9 cellular contexts compared by ENCODE assay signal in genomic region chr1:246506440-246506784, GRCh38. TPM values are rescaled to one million over a fixed set of nuclear protein-coding genes. Genes with fewer than 3 reads are reported as not detected.
DNase-seq lines count a peak whose midpoint lies in the region; ATAC-seq, FAIRE-seq and TF ChIP-seq lines count a peak whose summit lies in the region.
"Had no signal": no experiment of that assay in that cellular context is flagged by ENCODE, and none has a peak within 500 bp of the region (broad histone marks: within the 10 kb centered on the region; RNA-seq: fewer than 3 reads in every experiment).

No MANE protein-coding gene starts in this region.

- DNase-seq in A673 (ENCODE audit: low spot score) (no peak), GM12878 (ENCODE audit: low read depth, low spot score) (no peak), HepG2 (ENCODE audit: low spot score) (no peak), suprapubic skin (ENCODE audit: low spot score in 2 of 2) (no peak), A172 (ENCODE audit: low spot score) (no peak), GOT3 (lab: John Stamatoyannopoulos, UW) (no peak)

- SMC1A ChIA-PET in GM12878 (lab: Charles Lee; ENCODE audit: uncharacterized antibody, unreplicated experiment), result interaction anchor here (1.1 to 1.4 kb wide), 3 partner anchors 9 to 20 kb away, joined by 3 to 8 read pairs (median 4); no protein-coding TSS in a partner anchor

- no peaks in the 10 kb centered on the region for H3K9me3 ChIP-seq in A673 (ENCODE audit: low read depth, low read length, poor library complexity, severe bottlenecking)
- H3K9me3 ChIP-seq in HUES48 (ENCODE audit: control insufficient read depth, insufficient read depth, low read length), result no peaks in the 10 kb centered on the region
- no peaks in the 10 kb centered on the region for H3K9me3 ChIP-seq in GM12878 (replicated peaks; ENCODE audit: control insufficient read depth, insufficient read depth, low read length)
- no peaks in the 10 kb centered on the region for H3K9me3 ChIP-seq in HepG2 (ENCODE audit: low read length)
- no peaks in the 10 kb centered on the region for H3K9me3 ChIP-seq in suprapubic skin

- H4K20me1 ChIP-seq in GM12878 (ENCODE audit: control insufficient read depth, insufficient read depth), result no peaks in the 10 kb centered on the region
- H4K20me1 ChIP-seq in HepG2 (ENCODE audit: insufficient read depth, low read length), result no peaks in the 10 kb centered on the region

- peak overlapping the region; percentile 99 for H2AFZ ChIP-seq in GM12878 (ENCODE audit: control insufficient read depth, low read depth, low read length)
- no peak overlapping the region for H2AFZ ChIP-seq in HepG2 (ENCODE audit: low read length)

- POLR2A ChIA-PET in A673 (lab: Charles Lee; ENCODE audit: low non-redundant PET), result no interaction called here
- POLR2A ChIA-PET in GM12878 (lab: Charles Lee), result interaction anchor here (0.5 to 2.4 kb wide), 3 partner anchors 9 to 59 kb away, joined by 3 to 7 read pairs (median 6); partner anchors contain the start of genes CNST and TFB2M
- POLR2A ChIA-PET in HepG2 (lab: Yijun Ruan, JAX), result interaction anchor here (1.0 kb wide), 1 partner anchor 33 kb away, joined by 5 read pairs; no protein-coding TSS in a partner anchor

- no peaks in the 10 kb centered on the region for H3K36me3 ChIP-seq in A673 (ENCODE audit: insufficient read depth, low read length, poor library complexity, severe bottlenecking)
- H3K36me3 ChIP-seq in HUES48 (ENCODE audit: control insufficient read depth, insufficient read depth, low read length), result no peaks in the 10 kb centered on the region
- H3K36me3 ChIP-seq in GM12878 (ENCODE audit: control insufficient read depth in 2 of 2, insufficient read depth in 2 of 2, low read length in 1 of 2), result no peaks in the 10 kb centered on the region; a peak in 1 of 4 replicates
- no peaks in the 10 kb centered on the region for H3K36me3 ChIP-seq in HepG2 (replicated peaks in 1 of 2; ENCODE audit: control insufficient read depth in 1 of 2, insufficient read depth in 2 of 2, low read length in 2 of 2)
- no peaks in the 10 kb centered on the region for H3K36me3 ChIP-seq in suprapubic skin

- peak overlapping the region; percentile 100 for H3K4me2 ChIP-seq in GM12878 (ENCODE audit: control insufficient read depth, insufficient read depth)
- peak overlapping the region; percentile 98 for H3K4me2 ChIP-seq in HepG2 (ENCODE audit: low read depth, low read length)

- WGBS in GM12878 (ENCODE audit: insufficient coverage, insufficient replicate concordance, low lambda C conversion rate, missing lambda C conversion rate), result under 1% methylated on average over 12 of the region's 12 CpGs
- WGBS in HepG2 (ENCODE audit: low lambda C conversion rate), result 5% methylated on average over 12 of the region's 12 CpGs
- 2% methylated on average over 10 of the region's 12 CpGs for WGBS in suprapubic skin

- in situ Hi-C loops in GM12878 (cut with MboI) (no loop called here), HepG2 (cut with HindIII; ENCODE audit: extremely low pct_ligation_motif_present, low pct_unique_long_range_greater_than_20kb) (no loop called here)

- no peak for FAIRE-seq in GM12878 (lab: Jason Lieb, UNC)
- no peak for FAIRE-seq in HepG2 (lab: Jason Lieb, UNC)

- RAD21 ChIA-PET in GM12878 (lab: Charles Lee; ENCODE audit: unreplicated experiment), result interaction anchor here (1.1 to 1.5 kb wide), 2 partner anchors 8 to 292 kb away, joined by 3 to 9 read pairs; no protein-coding TSS in a partner anchor

- intact Hi-C loops in A673 (cut with micrococcal nuclease; ENCODE audit: unreplicated experiment) (no loop called here), GM12878 (cut with micrococcal nuclease; ENCODE audit: unreplicated experiment) (loop anchor here (2.0 kb wide), 1 partner anchor 60 kb away; the partner anchor contains the start of genes CNST and TFB2M), HepG2 (cut with micrococcal nuclease; ENCODE audit: unreplicated experiment) (loop anchor here (5.0 kb wide), 1 partner anchor 191 kb away; no protein-coding TSS in a partner anchor)

- H3K4me1 ChIP-seq in A673 (ENCODE audit: insufficient read depth, low read length, poor library complexity, severe bottlenecking) (no peaks in the 10 kb centered on the region), HUES48 (ENCODE audit: control insufficient read depth, insufficient read depth, low read length) (no peaks in the 10 kb centered on the region; the same call in 1 of the 2 replicates), GM12878 (ENCODE audit: control insufficient read depth, insufficient read depth, low read length) (peaks cover 4% of the 10 kb centered on the region; the same call in 1 of the 2 replicates), HepG2 (ENCODE audit: insufficient read depth, low read length) (peaks cover 35% of the 10 kb centered on the region), suprapubic skin (peaks cover 17% of the 10 kb centered on the region)

- no peak for TF ChIP-seq EP300 in GM12878 (IDR thresholded peaks at IDR 0.05; ENCODE audit: borderline replicate concordance in 1 of 2, control insufficient read depth in 1 of 2, low read depth in 2 of 2, low read length in 2 of 2)
- TF ChIP-seq EP300 in HepG2 (IDR thresholded peaks at IDR 0.05; ENCODE audit: low read depth in 2 of 2, low read length in 2 of 2), result no peak
- TF ChIP-seq EP300 in HepG2 (CRISPR knock-in tag; IDR thresholded peaks at IDR 0.05; ENCODE audit: borderline replicate concordance), result no peak
- no peak for TF ChIP-seq EP300 in suprapubic skin (IDR thresholded peaks at IDR 0.05)

- H3K4me3 ChIP-seq in A673 (ENCODE audit: low read depth, low read length, poor library complexity, severe bottlenecking) (peak overlapping the region; percentile 87), HUES48 (ENCODE audit: low read depth, low read length) (peak overlapping the region; percentile 89), GM12878 (peak overlapping the region; percentile 66), HepG2 (replicated peaks in 1 of 3; ENCODE audit: insufficient read depth in 1 of 3, low read depth in 2 of 3, low read length in 3 of 3) (peak overlapping the region; percentile 83 to 91 (median 88)), suprapubic skin (peak overlapping the region; percentile 94)

- no peak for TF ChIP-seq POLR2A in GM12878 (IDR thresholded peaks at IDR 0.05; ENCODE audit: low read depth, low read length)
- no peak for TF ChIP-seq POLR2A in HepG2 (IDR thresholded peaks at IDR 0.05; ENCODE audit: insufficient read depth in 1 of 2, low read depth in 2 of 2, low read length in 2 of 2)
- no peak for TF ChIP-seq POLR2A in suprapubic skin (IDR thresholded peaks at IDR 0.05)

- H3K27me3 ChIP-seq in A673 (replicated peaks; ENCODE audit: insufficient read depth, low read depth, low read length, poor library complexity), result no peaks in the 10 kb centered on the region
- H3K27me3 ChIP-seq in HUES48 (ENCODE audit: control insufficient read depth, insufficient read depth, low read length), result no peaks in the 10 kb centered on the region
- no peaks in the 10 kb centered on the region for H3K27me3 ChIP-seq in GM12878 (replicated peaks in 1 of 2; ENCODE audit: control insufficient read depth in 2 of 2, insufficient read depth in 2 of 2, low read length in 1 of 2)
- no peaks in the 10 kb centered on the region for H3K27me3 ChIP-seq in HepG2 (ENCODE audit: control insufficient read depth in 1 of 2, insufficient read depth in 2 of 2, low read length in 2 of 2)
- no peaks in the 10 kb centered on the region for H3K27me3 ChIP-seq in suprapubic skin

- H3K79me2 ChIP-seq in GM12878 (ENCODE audit: control insufficient read depth, insufficient read depth, low read length), result peaks cover 9% of the 10 kb centered on the region
- peaks cover 7% of the 10 kb centered on the region for H3K79me2 ChIP-seq in HepG2 (ENCODE audit: insufficient read depth, low read length)

- ATAC-seq in GM19455 (IDR thresholded peaks at IDR 0.05; ENCODE audit: unreplicated experiment), result peak; percentile 12
- peak; percentile 51 for ATAC-seq in GM12878
- peak; percentile 36 for ATAC-seq in HepG2

- peak overlapping the region; percentile 43 for H3K27ac ChIP-seq in A673 (ENCODE audit: low read depth, low read length, poor library complexity, severe bottlenecking)
- H3K27ac ChIP-seq in HUES48 (ENCODE audit: low read depth, low read length), result no peak overlapping the region
- H3K27ac ChIP-seq in GM12878 (ENCODE audit: control insufficient read depth, insufficient read depth), result peak overlapping the region; percentile 18; the same call in 1 of the 2 replicates
- no peak overlapping the region for H3K27ac ChIP-seq in HepG2 (ENCODE audit: extremely low read length, insufficient read depth, low read length)
- H3K27ac ChIP-seq in suprapubic skin, result no peak overlapping the region
- H3K27ac ChIP-seq: epithelial cell of prostate had no signal

- BruUV-seq in A673 (replicated peaks; lab: Mats Ljungman, UMichigan) (no TSS peak), GM12878 (replicated peaks; lab: Mats Ljungman, UMichigan) (no TSS peak), HepG2 (replicated peaks; lab: Mats Ljungman, UMichigan) (no TSS peak)

- H3K9ac ChIP-seq in HUES48 (ENCODE audit: low read depth, low read length), result 0 out of 2 replicates have a peak overlapping the region, but pooled peaks have one; percentile 10
- peak overlapping the region; percentile 64 for H3K9ac ChIP-seq in GM12878 (ENCODE audit: control insufficient read depth, insufficient read depth, low read length)
- H3K9ac ChIP-seq in HepG2 (ENCODE audit: insufficient read depth, low read depth, low read length), result peak overlapping the region; percentile 63

- CTCF ChIA-PET in A673 (lab: Charles Lee), result no interaction called here
- CTCF ChIA-PET in GM12878 (lab: Yijun Ruan, JAX), result interaction anchor here (0.6 to 1.5 kb wide), 7 partner anchors 9 to 486 kb away, joined by 3 to 10 read pairs (median 4); no protein-coding TSS in a partner anchor
- CTCF ChIA-PET in HepG2 (lab: Yijun Ruan, JAX; ENCODE audit: low intra/inter-chr PET ratio, low total read pairs), result no interaction called here

- TF ChIP-seq RAD21 in GM12878 (IDR thresholded peaks at IDR 0.05; ENCODE audit: insufficient read depth, low read depth, low read length) (no peak), HepG2 (CRISPR knock-in tag; IDR thresholded peaks at IDR 0.05) (no peak)

- TF ChIP-seq CTCF in A673 (conservative IDR thresholded peaks at IDR 0.05; ENCODE audit: low read depth, low read length), result no peak
- no peak for TF ChIP-seq CTCF in GM12878 (IDR thresholded peaks at IDR 0.05 in 2 of 3, conservative IDR thresholded peaks at IDR 0.05 in 1 of 3; ENCODE audit: control insufficient read depth in 2 of 3, extremely low read depth in 1 of 3, insufficient read depth in 1 of 3, low read depth in 3 of 3, low read length in 3 of 3)
- no peak for TF ChIP-seq CTCF in HepG2 (CRISPR knock-in tag; IDR thresholded peaks at IDR 0.05)
- no peak for TF ChIP-seq CTCF in suprapubic skin (IDR thresholded peaks at IDR 0.05)

RNA-seq across cellular contexts. Expression of gene SMYD3, which starts 0.7 kb away (rescaled TPM):
- total RNA-seq in A673 (2021) (29.0 and 40.8 TPM in 2 replicates), GM12878 (2014; rRNA removed) (28.1 and 28.8 TPM in 2 replicates), GM12878 (2014; rRNA removed; fragmentation: Illumina TruSeq; extraction: Trizol) (20.8 and 23.6 TPM in 2 replicates), GM12878 (2021) (21.3 and 24.5 TPM in 2 replicates), HepG2 (2016; rRNA removed; fragmentation: Illumina TruSeq; extraction: Trizol) (27.7 and 32.9 TPM in 2 replicates), suprapubic skin (10 to 100 TPM; 14.5 to 33.6 (median 18.9) TPM)
- total RNA-seq in GM12878 (2013; cell fraction: nucleolus; rRNA removed), result 116 and 124 TPM in 2 replicates
- 15.0 TPM for polyA plus RNA-seq in GM12878 (2011; ENCODE audit: low read depth)
- polyA plus RNA-seq in GM12878 (2011; rRNA removed) (54.0 and 60.6 TPM in 2 replicates), GM12878 (2014; fragmentation: Illumina TruSeq; extraction: Trizol) (18.3 and 28.6 TPM in 2 replicates), GM12878 (2014; fragmentation: Nextera tagmentation; extraction: Ambion mirVana) (10 to 100 TPM; 18.8 to 24.4 TPM), GM12878 (2014; rRNA removed) (22.4 and 25.2 TPM in 2 replicates), GM12878 (2016; fragmentation: Nextera tagmentation; extraction: Ambion mirVana) (10 to 100 TPM; 29.4 to 31.0 TPM), HepG2 (2011; rRNA removed) (29.2 and 35.8 TPM in 2 replicates)
- 28.5 and 29.1 TPM in 2 replicates for polyA plus RNA-seq in GM12878 (2011; cell fraction: cytosol; rRNA removed)
- polyA plus RNA-seq in GM12878 (2011; cell fraction: nucleus; rRNA removed), result 22.1 and 23.3 TPM in 2 replicates
- polyA plus RNA-seq in GM12878 (2012), result 19.8 and 22.6 TPM in 2 replicates
- polyA minus RNA-seq in GM12878 (2011; rRNA and poly(A)+ RNA removed), result 44.3 and 44.4 TPM in 2 replicates
- polyA minus RNA-seq in GM12878 (2011; cell fraction: cytosol; rRNA and poly(A)+ RNA removed), result 10.4 and 13.8 TPM in 2 replicates
- 36.3 and 63.3 TPM in 2 replicates for polyA minus RNA-seq in GM12878 (2011; cell fraction: nucleus; rRNA and poly(A)+ RNA removed)
- 54.0 and 56.1 TPM in 2 replicates for total RNA-seq in HepG2 (2016; cell fraction: cytosol; rRNA removed; fragmentation: Illumina TruSeq; extraction: Trizol; ENCODE audit: low read depth)
- 24.8 and 37.8 TPM in 2 replicates for total RNA-seq in HepG2 (2016; cell fraction: insoluble cytoplasmic fraction; rRNA removed; fragmentation: Illumina TruSeq; extraction: Trizol)
- 35.4 and 37.3 TPM in 2 replicates for total RNA-seq in HepG2 (2016; cell fraction: membrane; rRNA removed; fragmentation: Illumina TruSeq; extraction: Trizol)
- total RNA-seq in HepG2 (2016; cell fraction: nucleus; rRNA removed; fragmentation: Illumina TruSeq; extraction: Trizol), result 28.7 and 30.4 TPM in 2 replicates
- 19.7 and 23.0 TPM in 2 replicates for polyA plus RNA-seq in HepG2 (2011; cell fraction: cytosol; rRNA removed)
- 10.9 and 13.1 TPM in 2 replicates for polyA plus RNA-seq in HepG2 (2011; cell fraction: nucleus; rRNA removed)
- polyA plus RNA-seq in HepG2 (2012), result 44.3 and 60.7 TPM in 2 replicates
- polyA plus RNA-seq in HepG2 (2016; cell fraction: cytosol; fragmentation: Illumina TruSeq; extraction: Trizol; ENCODE audit: low read depth), result 30.9 and 35.7 TPM in 2 replicates
- 37.3 and 37.7 TPM in 2 replicates for polyA plus RNA-seq in HepG2 (2016; cell fraction: insoluble cytoplasmic fraction; fragmentation: Illumina TruSeq; extraction: Trizol; ENCODE audit: low read depth)
- 25.1 and 29.0 TPM in 2 replicates for polyA plus RNA-seq in HepG2 (2016; cell fraction: membrane; fragmentation: Illumina TruSeq; extraction: Trizol; ENCODE audit: low read depth)
- polyA plus RNA-seq in HepG2 (2016; cell fraction: nucleus; fragmentation: Illumina TruSeq; extraction: Trizol; ENCODE audit: insufficient read depth, low read depth), result 17.8 and 20.2 TPM in 2 replicates
- 37.6 and 43.7 TPM in 2 replicates for polyA minus RNA-seq in HepG2 (2011; rRNA and poly(A)+ RNA removed; ENCODE audit: low replicate concordance)
- polyA minus RNA-seq in HepG2 (2011; cell fraction: cytosol; rRNA and poly(A)+ RNA removed), result 11.4 and 12.4 TPM in 2 replicates
- polyA minus RNA-seq in HepG2 (2011; cell fraction: nucleus; rRNA and poly(A)+ RNA removed), result 59.6 and 65.0 TPM in 2 replicates
- total RNA-seq in A172 (2014; rRNA removed; shearing (Covaris generic)), result 31.7 and 44.5 TPM in 2 replicates

RNA-seq across cellular contexts. Expression of gene TFB2M, which starts 59.6 kb away (rescaled TPM):
- 18.0 and 21.1 TPM in 2 replicates for total RNA-seq in A673 (2021)
- total RNA-seq in GM12878 (2013; cell fraction: nucleolus; rRNA removed), result 13.2 and 16.6 TPM in 2 replicates
- total RNA-seq in GM12878 (2014; rRNA removed), result 25.8 and 26.6 TPM in 2 replicates
- total RNA-seq in GM12878 (2014; rRNA removed; fragmentation: Illumina TruSeq; extraction: Trizol), result 23.0 and 26.8 TPM in 2 replicates
- total RNA-seq in GM12878 (2021), result 23.3 and 25.2 TPM in 2 replicates
- polyA plus RNA-seq in GM12878 (2011; ENCODE audit: low read depth), result 11.9 TPM
- 36.8 and 53.4 TPM in 2 replicates for polyA plus RNA-seq in GM12878 (2011; rRNA removed)
- polyA plus RNA-seq in GM12878 (2011; cell fraction: cytosol; rRNA removed), result 13.9 and 15.7 TPM in 2 replicates
- 13.6 and 17.9 TPM in 2 replicates for polyA plus RNA-seq in GM12878 (2011; cell fraction: nucleus; rRNA removed)
- 16.4 and 21.3 TPM in 2 replicates for polyA plus RNA-seq in GM12878 (2012)
- polyA plus RNA-seq in GM12878 (2014; fragmentation: Illumina TruSeq; extraction: Trizol), result 26.4 and 30.2 TPM in 2 replicates
- polyA plus RNA-seq in GM12878 (2014; fragmentation: Nextera tagmentation; extraction: Ambion mirVana), result 10 to 100 TPM; 47.2 to 66.0 TPM
- polyA plus RNA-seq in GM12878 (2014; rRNA removed), result 28.1 and 35.3 TPM in 2 replicates
- 10 to 100 TPM; 52.2 to 52.5 TPM for polyA plus RNA-seq in GM12878 (2016; fragmentation: Nextera tagmentation; extraction: Ambion mirVana)
- polyA minus RNA-seq in GM12878 (2011; rRNA and poly(A)+ RNA removed), result 6.0 and 7.9 TPM in 2 replicates
- polyA minus RNA-seq in GM12878 (2011; cell fraction: cytosol; rRNA and poly(A)+ RNA removed), result 4.1 and 4.5 TPM in 2 replicates
- polyA minus RNA-seq in GM12878 (2011; cell fraction: nucleus; rRNA and poly(A)+ RNA removed), result 9.2 and 11.4 TPM in 2 replicates
- total RNA-seq in HepG2 (2016; rRNA removed; fragmentation: Illumina TruSeq; extraction: Trizol), result 31.4 and 45.9 TPM in 2 replicates
- total RNA-seq in HepG2 (2016; cell fraction: cytosol; rRNA removed; fragmentation: Illumina TruSeq; extraction: Trizol; ENCODE audit: low read depth), result 8.9 and 9.8 TPM in 2 replicates
- 32.2 and 43.1 TPM in 2 replicates for total RNA-seq in HepG2 (2016; cell fraction: insoluble cytoplasmic fraction; rRNA removed; fragmentation: Illumina TruSeq; extraction: Trizol)
- 9.8 and 12.0 TPM in 2 replicates for total RNA-seq in HepG2 (2016; cell fraction: membrane; rRNA removed; fragmentation: Illumina TruSeq; extraction: Trizol)
- 17.5 and 20.5 TPM in 2 replicates for total RNA-seq in HepG2 (2016; cell fraction: nucleus; rRNA removed; fragmentation: Illumina TruSeq; extraction: Trizol)
- 12.0 and 15.7 TPM in 2 replicates for polyA plus RNA-seq in HepG2 (2011; rRNA removed)
- polyA plus RNA-seq in HepG2 (2011; cell fraction: cytosol; rRNA removed), result 7.1 and 10.0 TPM in 2 replicates
- polyA plus RNA-seq in HepG2 (2011; cell fraction: nucleus; rRNA removed), result 5.1 and 5.6 TPM in 2 replicates
- polyA plus RNA-seq in HepG2 (2012), result 15.8 and 18.7 TPM in 2 replicates
- polyA plus RNA-seq in HepG2 (2016; cell fraction: cytosol; fragmentation: Illumina TruSeq; extraction: Trizol; ENCODE audit: low read depth), result 3.6 and 3.8 TPM in 2 replicates
- 39.9 and 41.4 TPM in 2 replicates for polyA plus RNA-seq in HepG2 (2016; cell fraction: insoluble cytoplasmic fraction; fragmentation: Illumina TruSeq; extraction: Trizol; ENCODE audit: low read depth)
- 6.0 and 6.8 TPM in 2 replicates for polyA plus RNA-seq in HepG2 (2016; cell fraction: membrane; fragmentation: Illumina TruSeq; extraction: Trizol; ENCODE audit: low read depth)
- 21.1 and 23.0 TPM in 2 replicates for polyA plus RNA-seq in HepG2 (2016; cell fraction: nucleus; fragmentation: Illumina TruSeq; extraction: Trizol; ENCODE audit: insufficient read depth, low read depth)
- polyA minus RNA-seq in HepG2 (2011; rRNA and poly(A)+ RNA removed; ENCODE audit: low replicate concordance), result 4.7 and 9.6 TPM in 2 replicates
- 5.7 and 6.9 TPM in 2 replicates for polyA minus RNA-seq in HepG2 (2011; cell fraction: cytosol; rRNA and poly(A)+ RNA removed)
- 13.8 and 14.8 TPM in 2 replicates for polyA minus RNA-seq in HepG2 (2011; cell fraction: nucleus; rRNA and poly(A)+ RNA removed)
- 10 to 100 TPM in 3 of 4 donors, 1 to 10 TPM in 1; 9.9 to 15.0 (median 12.1) TPM for total RNA-seq in suprapubic skin
- 37.8 and 40.1 TPM in 2 replicates for total RNA-seq in A172 (2014; rRNA removed; shearing (Covaris generic))

RNA-seq across cellular contexts. Expression of gene CNST, which starts 59.8 kb away (rescaled TPM):
- total RNA-seq in A673 (2021) (21.0 and 25.0 TPM in 2 replicates), GM12878 (2014; rRNA removed) (10.6 and 12.0 TPM in 2 replicates), GM12878 (2014; rRNA removed; fragmentation: Illumina TruSeq; extraction: Trizol) (13.2 and 13.4 TPM in 2 replicates), GM12878 (2021) (15.6 and 18.8 TPM in 2 replicates), HepG2 (2016; rRNA removed; fragmentation: Illumina TruSeq; extraction: Trizol) (12.4 and 15.7 TPM in 2 replicates), suprapubic skin (10 to 100 TPM; 20.2 to 26.2 (median 24.3) TPM)
- total RNA-seq in GM12878 (2013; cell fraction: nucleolus; rRNA removed), result 56.0 and 62.4 TPM in 2 replicates
- polyA plus RNA-seq in GM12878 (2011; ENCODE audit: low read depth), result 4.4 TPM
- polyA plus RNA-seq in GM12878 (2011; rRNA removed) (12.5 and 15.4 TPM in 2 replicates), GM12878 (2014; fragmentation: Illumina TruSeq; extraction: Trizol) (12.1 and 15.8 TPM in 2 replicates), GM12878 (2014; fragmentation: Nextera tagmentation; extraction: Ambion mirVana) (1 to 10 TPM; 4.8 to 4.9 TPM), GM12878 (2014; rRNA removed) (8.9 and 9.4 TPM in 2 replicates), GM12878 (2016; fragmentation: Nextera tagmentation; extraction: Ambion mirVana) (10 to 100 TPM; 14.9 to 16.2 TPM), HepG2 (2011; rRNA removed) (6.3 and 6.4 TPM in 2 replicates)
- 6.3 and 7.4 TPM in 2 replicates for polyA plus RNA-seq in GM12878 (2011; cell fraction: cytosol; rRNA removed)
- polyA plus RNA-seq in GM12878 (2011; cell fraction: nucleus; rRNA removed), result 9.5 and 10.1 TPM in 2 replicates
- 7.1 and 9.0 TPM in 2 replicates for polyA plus RNA-seq in GM12878 (2012)
- polyA minus RNA-seq in GM12878 (2011; rRNA and poly(A)+ RNA removed), result 18.1 and 43.2 TPM in 2 replicates
- polyA minus RNA-seq in GM12878 (2011; cell fraction: cytosol; rRNA and poly(A)+ RNA removed), result 6.5 and 9.2 TPM in 2 replicates
- 15.2 and 21.5 TPM in 2 replicates for polyA minus RNA-seq in GM12878 (2011; cell fraction: nucleus; rRNA and poly(A)+ RNA removed)
- 8.5 and 9.1 TPM in 2 replicates for total RNA-seq in HepG2 (2016; cell fraction: cytosol; rRNA removed; fragmentation: Illumina TruSeq; extraction: Trizol; ENCODE audit: low read depth)
- total RNA-seq in HepG2 (2016; cell fraction: insoluble cytoplasmic fraction; rRNA removed; fragmentation: Illumina TruSeq; extraction: Trizol), result 12.0 and 15.5 TPM in 2 replicates
- total RNA-seq in HepG2 (2016; cell fraction: membrane; rRNA removed; fragmentation: Illumina TruSeq; extraction: Trizol), result 7.1 and 7.9 TPM in 2 replicates
- total RNA-seq in HepG2 (2016; cell fraction: nucleus; rRNA removed; fragmentation: Illumina TruSeq; extraction: Trizol), result 12.9 and 18.4 TPM in 2 replicates
- 3.1 and 5.0 TPM in 2 replicates for polyA plus RNA-seq in HepG2 (2011; cell fraction: cytosol; rRNA removed)
- polyA plus RNA-seq in HepG2 (2011; cell fraction: nucleus; rRNA removed), result 5.9 and 6.8 TPM in 2 replicates
- polyA plus RNA-seq in HepG2 (2012), result 7.3 and 9.2 TPM in 2 replicates
- polyA plus RNA-seq in HepG2 (2016; cell fraction: cytosol; fragmentation: Illumina TruSeq; extraction: Trizol; ENCODE audit: low read depth), result 1.2 and 1.3 TPM in 2 replicates
- 9.3 and 11.1 TPM in 2 replicates for polyA plus RNA-seq in HepG2 (2016; cell fraction: insoluble cytoplasmic fraction; fragmentation: Illumina TruSeq; extraction: Trizol; ENCODE audit: low read depth)
- 2.1 and 2.4 TPM in 2 replicates for polyA plus RNA-seq in HepG2 (2016; cell fraction: membrane; fragmentation: Illumina TruSeq; extraction: Trizol; ENCODE audit: low read depth)
- polyA plus RNA-seq in HepG2 (2016; cell fraction: nucleus; fragmentation: Illumina TruSeq; extraction: Trizol; ENCODE audit: insufficient read depth, low read depth), result 14.1 and 14.2 TPM in 2 replicates
- polyA minus RNA-seq in HepG2 (2011; rRNA and poly(A)+ RNA removed; ENCODE audit: low replicate concordance), result 8.5 and 12.2 TPM in 2 replicates
- polyA minus RNA-seq in HepG2 (2011; cell fraction: cytosol; rRNA and poly(A)+ RNA removed), result 6.3 and 8.2 TPM in 2 replicates
- polyA minus RNA-seq in HepG2 (2011; cell fraction: nucleus; rRNA and poly(A)+ RNA removed), result 35.5 and 40.3 TPM in 2 replicates
- total RNA-seq in A172 (2014; rRNA removed; shearing (Covaris generic)), result 19.2 and 23.0 TPM in 2 replicates

Comparison
In these comparisons a context has a peak if more than half of its experiments do, and no peak if none do; other contexts are left out.
1. H3K27ac ChIP-seq: peak in A673 (single experiment) and GM12878 (single experiment); none in HUES48 (single experiment), HepG2 (single experiment) and suprapubic skin (single experiment).
2. H3K9ac ChIP-seq: peak in every context shown above with its lines; median percentile 64 in GM12878; 63 in HepG2; 10 in HUES48.
3. Peak in every context shown above with its lines, with median percentiles within 50 percentile points of each other: H3K4me3 ChIP-seq and ATAC-seq.